Comparison of ENCODE assay signal across 10 cellular contexts in genomic region chr3:139112230-139112558, GRCh38.
"Had no signal": no experiment of that assay in that cellular context is flagged by ENCODE, and none has a peak within 500 bp of the region (broad histone marks: within the 10 kb centered on the region; RNA-seq: fewer than 3 reads in every experiment).

No MANE protein-coding gene starts in this region.

- H3K27me3 ChIP-seq: ascending aorta, breast epithelium, gastrocnemius medialis, pancreas, testis, upper lobe of right lung had no signal

- DNase-seq: cerebellar nuclear complex had no signal

- H3K27ac ChIP-seq: ascending aorta, breast epithelium, gastrocnemius medialis, heart left ventricle, lower lobe of right lung, pancreas, stomach, testis, upper lobe of right lung had no signal

- H3K4me1 ChIP-seq: ascending aorta, breast epithelium, gastrocnemius medialis, heart left ventricle, lower lobe of right lung, pancreas, testis, upper lobe of right lung had no signal

- H3K36me3 ChIP-seq: ascending aorta, breast epithelium, gastrocnemius medialis, heart left ventricle, lower lobe of right lung, pancreas, stomach, upper lobe of right lung had no signal

- H3K9me3 ChIP-seq: ascending aorta, breast epithelium, gastrocnemius medialis, heart left ventricle, lower lobe of right lung, pancreas, stomach, testis, upper lobe of right lung had no signal

- H3K4me3 ChIP-seq: ascending aorta, breast epithelium, gastrocnemius medialis, heart left ventricle, lower lobe of right lung, pancreas, stomach, testis, upper lobe of right lung had no signal
